1 cellular context compared by ENCODE assay signal in genomic region chr22:37658133-37659065, GRCh38.
A peak's percentile ranks its signal among the peaks of the same experiment; 100 is the strongest.
TF ChIP-seq lines count a peak whose summit lies in the region.

TSS of gene PDXP (plus strand) at chr22:37658723. CDS start at chr22:37658783, 60 bp downstream.

TF ChIP-seq in GM12878, 131 proteins besides CTCF, POLR2A, EP300 and RAD21 (continued from another document and continues in another):
- TF ChIP-seq ZBTB40 (IDR thresholded peaks at IDR 0.05; ENCODE audit: borderline replicate concordance): no peak; the same call in 1 of the 2 replicates
- peak; percentile 90 for TF ChIP-seq HDGF (IDR thresholded peaks at IDR 0.05)
- no peak for TF ChIP-seq SRF (IDR thresholded peaks at IDR 0.05; ENCODE audit: low read depth in 2 of 2, low read length in 2 of 2)
- TF ChIP-seq MLLT1 (IDR thresholded peaks at IDR 0.05): no peak
- 0 out of 2 replicates have a peak, but pooled peaks have one; percentile 40 for TF ChIP-seq ZNF207 (IDR thresholded peaks at IDR 0.05; ENCODE audit: borderline replicate concordance)
- TF ChIP-seq PML (IDR thresholded peaks at IDR 0.05; ENCODE audit: low read length): no peak
- TF ChIP-seq POU2F2 (IDR thresholded peaks at IDR 0.05; ENCODE audit: borderline replicate concordance, low read depth, low read length): peak; percentile 88; the same call in 2 of the 3 replicates
- peak; percentile 93 for TF ChIP-seq CREM (IDR thresholded peaks at IDR 0.05; ENCODE audit: low read depth)
- no peak for TF ChIP-seq SREBF1 (IDR thresholded peaks at IDR 0.05; ENCODE audit: low read length)
- no peak for TF ChIP-seq NFXL1 (IDR thresholded peaks at IDR 0.05; ENCODE audit: borderline replicate concordance)
- TF ChIP-seq EED (IDR thresholded peaks at IDR 0.05; ENCODE audit: low read depth): no peak
- no peak for TF ChIP-seq PAX8 (IDR thresholded peaks at IDR 0.05)
- TF ChIP-seq CBFB (IDR thresholded peaks at IDR 0.05; ENCODE audit: low read depth): no peak
- no peak for TF ChIP-seq BCL3 (IDR thresholded peaks at IDR 0.05; ENCODE audit: borderline replicate concordance, insufficient read depth, low read depth, low read length, poor library complexity, severe bottlenecking)
- TF ChIP-seq ASH2L (IDR thresholded peaks at IDR 0.05; ENCODE audit: borderline replicate concordance, low read depth): no peak
- no peak for TF ChIP-seq ETV6 (conservative IDR thresholded peaks at IDR 0.05 in 1 of 2, IDR thresholded peaks at IDR 0.05 in 1 of 2; ENCODE audit: borderline replicate concordance in 1 of 2, low read depth in 1 of 2)
- peak; percentile 84 for TF ChIP-seq HDAC6 (IDR thresholded peaks at IDR 0.05; ENCODE audit: unreplicated experiment)
- no peak for TF ChIP-seq BCL11A (IDR thresholded peaks at IDR 0.05; ENCODE audit: low read depth, low read length)
- no peak for TF ChIP-seq GABPA (IDR thresholded peaks at IDR 0.05; ENCODE audit: low read depth)
- TF ChIP-seq GATAD2B (conservative IDR thresholded peaks at IDR 0.05; ENCODE audit: low read depth): peak; percentile 72; the same call in 1 of the 2 replicates
- TF ChIP-seq FOXM1 (IDR thresholded peaks at IDR 0.05; ENCODE audit: low read depth, low read length): no peak
- TF ChIP-seq NRF1 (conservative IDR thresholded peaks at IDR 0.05; ENCODE audit: low read depth, low read length): no peak
- TF ChIP-seq PAX5 (IDR thresholded peaks at IDR 0.05; ENCODE audit: borderline replicate concordance, low read depth, low read length): no peak
- no peak for TF ChIP-seq CHD1 (IDR thresholded peaks at IDR 0.05; ENCODE audit: low read depth, low read length)
- peak; percentile 98 to 100 for TF ChIP-seq BHLHE40 (IDR thresholded peaks at IDR 0.05; ENCODE audit: borderline replicate concordance in 1 of 2, low read depth in 2 of 2, low read length in 1 of 2)
- no peak for TF ChIP-seq SMAD1 (IDR thresholded peaks at IDR 0.05; ENCODE audit: low read depth, partially characterized antibody)
- TF ChIP-seq ATF2 (IDR thresholded peaks at IDR 0.05; ENCODE audit: low read length): no peak
- no peak for TF ChIP-seq MTA3 (IDR thresholded peaks at IDR 0.05; ENCODE audit: borderline replicate concordance, low read length)
- TF ChIP-seq NFYA (IDR thresholded peaks at IDR 0.05; ENCODE audit: borderline replicate concordance, low read depth, low read length): peak; percentile 70
- TF ChIP-seq SP1 (IDR thresholded peaks at IDR 0.05; ENCODE audit: low read depth, low read length): peak; percentile 98
- no peak for TF ChIP-seq EZH2 (IDR thresholded peaks at IDR 0.05; ENCODE audit: borderline replicate concordance, control insufficient read depth, low read depth, low read length)
- peak; percentile 89 for TF ChIP-seq NR2F1 (conservative IDR thresholded peaks at IDR 0.05)
- TF ChIP-seq YY1 (IDR thresholded peaks at IDR 0.05; ENCODE audit: low read depth, low read length): peak; percentile 73
- TF ChIP-seq RBBP5 (conservative IDR thresholded peaks at IDR 0.05): no peak
- no peak for TF ChIP-seq TBL1XR1 (IDR thresholded peaks at IDR 0.05; ENCODE audit: low read depth, low read length)
- TF ChIP-seq RAD51 (IDR thresholded peaks at IDR 0.05): no peak
- no peak for TF ChIP-seq TCF7 (IDR thresholded peaks at IDR 0.05; ENCODE audit: borderline replicate concordance)
- TF ChIP-seq ZNF384 (IDR thresholded peaks at IDR 0.05; ENCODE audit: borderline replicate concordance, low read depth, low read length): no peak
- no peak for TF ChIP-seq KAT2A (conservative IDR thresholded peaks at IDR 0.05; ENCODE audit: control insufficient read depth, low read depth, low read length)
- no peak for TF ChIP-seq CBX3 (IDR thresholded peaks at IDR 0.05; ENCODE audit: borderline replicate concordance, low read depth)
- TF ChIP-seq DPF2 (IDR thresholded peaks at IDR 0.05): peak; percentile 99
- TF ChIP-seq SKIL (IDR thresholded peaks at IDR 0.05; ENCODE audit: low read depth, poor library complexity, severe bottlenecking): no peak
- TF ChIP-seq USF1 (IDR thresholded peaks at IDR 0.05; ENCODE audit: borderline replicate concordance, extremely low read length, insufficient read depth, low read depth, low read length): peak; percentile 22
- TF ChIP-seq SIN3A (IDR thresholded peaks at IDR 0.05; ENCODE audit: low read depth, low read length): no peak
- TF ChIP-seq ATF7 (IDR thresholded peaks at IDR 0.05; ENCODE audit: low read depth): no peak
- TF ChIP-seq MTA2 (IDR thresholded peaks at IDR 0.05; ENCODE audit: low read depth): no peak
- peak; percentile 97 for TF ChIP-seq CREB1 (IDR thresholded peaks at IDR 0.05; ENCODE audit: low read depth)
- peak; percentile 63; the same call in 1 of the 2 replicates for TF ChIP-seq NBN (IDR thresholded peaks at IDR 0.05)
- peak; percentile 98 for TF ChIP-seq RFX5 (IDR thresholded peaks at IDR 0.05; ENCODE audit: low read depth, low read length)
- no peak for TF ChIP-seq SPI1 (IDR thresholded peaks at IDR 0.05; ENCODE audit: borderline replicate concordance, insufficient read depth, low read depth, low read length)
- no peak for TF ChIP-seq ZZZ3 (IDR thresholded peaks at IDR 0.05; ENCODE audit: control insufficient read depth, insufficient read length, low read depth)
- no peak for TF ChIP-seq KDM1A (IDR thresholded peaks at IDR 0.05; ENCODE audit: borderline replicate concordance)
- TF ChIP-seq TCF3 (IDR thresholded peaks at IDR 0.05; ENCODE audit: borderline replicate concordance, insufficient read depth, low read depth, low read length): 0 out of 2 replicates have a peak, but pooled peaks have one; percentile 50
- TF ChIP-seq ZSCAN29 (IDR thresholded peaks at IDR 0.05): no peak
- TF ChIP-seq HCFC1 (IDR thresholded peaks at IDR 0.05; ENCODE audit: low read length): no peak
- peak; percentile 83 for TF ChIP-seq CEBPZ (IDR thresholded peaks at IDR 0.05; ENCODE audit: low read depth, low read length)
- TF ChIP-seq SMARCA5 (IDR thresholded peaks at IDR 0.05): no peak; the same call in 1 of the 2 replicates
- no peak for TF ChIP-seq USF2 (IDR thresholded peaks at IDR 0.05; ENCODE audit: borderline replicate concordance, low read depth, low read length)
- TF ChIP-seq STAT3 (IDR thresholded peaks at IDR 0.05; ENCODE audit: low read depth, low read length): no peak
